1 cellular context compared by ENCODE assay signal in the genomic region with DNA sequence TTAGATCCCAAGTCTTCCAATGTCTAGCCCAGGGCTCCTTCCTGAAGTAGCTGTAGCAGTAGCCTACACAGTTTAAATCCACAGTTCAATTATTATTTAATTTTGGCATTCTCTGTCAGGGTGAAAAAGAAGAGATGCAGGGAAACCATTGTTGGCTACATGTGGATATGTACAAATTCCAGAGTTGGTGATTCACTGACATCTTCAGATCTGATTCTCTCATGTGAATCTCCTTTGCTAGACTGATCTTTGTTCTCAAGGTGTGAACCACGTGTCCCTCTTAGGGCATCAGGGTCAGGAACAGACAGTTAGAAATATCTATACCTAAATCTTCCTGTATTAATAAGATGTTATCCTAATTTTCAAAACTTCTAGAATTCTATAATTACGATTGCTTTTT.
TF ChIP-seq lines count a peak whose summit lies in the region.

No MANE protein-coding gene starts in this region.

TF ChIP-seq in K562, 482 proteins besides CTCF, POLR2A, EP300 and RAD21 (continued from another document):
- no peak for TF ChIP-seq E2F3 (CRISPR knock-in tag; IDR thresholded peaks at IDR 0.05)
- TF ChIP-seq NFXL1 (CRISPR knock-in tag; IDR thresholded peaks at IDR 0.05) = no peak
- TF ChIP-seq, protein P1, sequence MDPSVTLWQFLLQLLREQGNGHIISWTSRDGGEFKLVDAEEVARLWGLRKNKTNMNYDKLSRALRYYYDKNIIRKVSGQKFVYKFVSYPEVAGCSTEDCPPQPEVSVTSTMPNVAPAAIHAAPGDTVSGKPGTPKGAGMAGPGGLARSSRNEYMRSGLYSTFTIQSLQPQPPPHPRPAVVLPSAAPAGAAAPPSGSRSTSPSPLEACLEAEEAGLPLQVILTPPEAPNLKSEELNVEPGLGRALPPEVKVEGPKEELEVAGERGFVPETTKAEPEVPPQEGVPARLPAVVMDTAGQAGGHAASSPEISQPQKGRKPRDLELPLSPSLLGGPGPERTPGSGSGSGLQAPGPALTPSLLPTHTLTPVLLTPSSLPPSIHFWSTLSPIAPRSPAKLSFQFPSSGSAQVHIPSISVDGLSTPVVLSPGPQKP (CRISPR knock-in tag; IDR thresholded peaks at IDR 0.05) = no peak
- TF ChIP-seq ATF1 (CRISPR knock-in tag; IDR thresholded peaks at IDR 0.05) = no peak
- TF ChIP-seq ATF1 (tag; IDR thresholded peaks at IDR 0.05) = no peak
- TF ChIP-seq, protein P2, sequence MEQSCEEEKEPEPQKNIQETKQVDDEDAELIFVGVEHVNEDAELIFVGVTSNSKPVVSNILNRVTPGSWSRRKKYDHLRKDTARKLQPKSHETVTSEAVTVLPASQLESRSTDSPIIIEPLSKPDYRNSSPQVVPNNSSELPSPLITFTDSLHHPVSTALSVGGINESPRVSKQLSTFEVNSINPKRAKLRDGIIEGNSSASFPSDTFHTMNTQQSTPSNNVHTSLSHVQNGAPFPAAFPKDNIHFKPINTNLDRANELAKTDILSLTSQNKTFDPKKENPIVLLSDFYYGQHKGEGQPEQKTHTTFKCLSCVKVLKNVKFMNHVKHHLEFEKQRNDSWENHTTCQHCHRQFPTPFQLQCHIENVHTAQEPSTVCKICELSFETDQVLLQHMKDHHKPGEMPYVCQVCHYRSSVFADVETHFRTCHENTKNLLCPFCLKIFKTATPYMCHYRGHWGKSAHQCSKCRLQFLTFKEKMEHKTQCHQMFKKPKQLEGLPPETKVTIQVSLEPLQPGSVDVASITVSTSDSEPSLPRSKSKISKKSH (CRISPR knock-in tag; IDR thresholded peaks at IDR 0.05) = no peak
- TF ChIP-seq MYBL2 (IDR thresholded peaks at IDR 0.05; ENCODE audit: low read depth) = no peak
- no peak for TF ChIP-seq MYBL2 (CRISPR knock-in tag; IDR thresholded peaks at IDR 0.05; ENCODE audit: borderline replicate concordance)
- no peak for TF ChIP-seq HMG20A (CRISPR knock-in tag; conservative IDR thresholded peaks at IDR 0.05)
